29 cellular contexts compared by ENCODE assay signal in genomic region chr4:20262221-20262620, GRCh38. TPM values are rescaled to one million over a fixed set of nuclear protein-coding genes. Genes with fewer than 3 reads are reported as not detected.
"Had no signal": no experiment of that assay in that cellular context is flagged by ENCODE, and none has a peak within 500 bp of the region (broad histone marks: within the 10 kb centered on the region; RNA-seq: fewer than 3 reads in every experiment).

No MANE protein-coding gene starts in this region.

- ATAC-seq: naive thymus-derived CD8-positive, alpha-beta T cell; natural killer cell treated with Interleukin-12 subunit alpha and Interleukin-12 subunit beta and Interleukin-15 and Interleukin-18, amount 100 ng/mL, for 72 hours; psoas muscle; right cardiac atrium; right lobe of liver; stimulated activated effector memory CD8-positive, alpha-beta T cell treated with anti-CD3 and anti-CD28 coated beads, Interleukin-12 subunit alpha, Interleukin-12 subunit beta, amount 100 ng/mL, for 72 hours; stimulated activated naive B cell treated with anti-CD40 and anti-IgM and Interleukin-4, amounts not matched to agents 10 μg/mL and 1 μg/mL and 100 μg/mL, for 72 hours had no signal

- H3K4me3 Mint-ChIP-seq: naive thymus-derived CD8-positive, alpha-beta T cell; natural killer cell treated with Interleukin-12 subunit alpha and Interleukin-12 subunit beta and Interleukin-15 and Interleukin-18, amount 100 ng/mL, for 72 hours; nephron progenitor cell; neural crest cell; stimulated activated effector memory CD8-positive, alpha-beta T cell treated with anti-CD3 and anti-CD28 coated beads, Interleukin-12 subunit alpha, Interleukin-12 subunit beta, amount 100 ng/mL, for 72 hours; stimulated activated naive B cell treated with anti-CD40 and anti-IgM and Interleukin-4, amounts not matched to agents 10 μg/mL and 1 μg/mL and 100 μg/mL, for 72 hours; stimulated activated naive CD8-positive, alpha-beta T cell treated with anti-CD3 and anti-CD28 coated beads, Interleukin-15, Interleukin-2, amounts not matched to agents 100 ng/mL and 50 ng/mL, for 24 hours had no signal

- H3K27me3 ChIP-seq: ovary, right lobe of liver, stomach, thyroid gland, tibial nerve, upper lobe of left lung, vagina had no signal

- H3K4me1 ChIP-seq: parathyroid adenoma, psoas muscle, right lobe of liver, upper lobe of left lung, vagina had no signal

- H3K79me2 ChIP-seq: parathyroid adenoma had no signal

- H3K27ac ChIP-seq: neutrophil, ovary, parathyroid adenoma, psoas muscle, right lobe of liver, sigmoid colon, stomach, thoracic aorta, thyroid gland, tibial nerve, upper lobe of left lung, vagina had no signal

- H3K36me3 Mint-ChIP-seq: naive thymus-derived CD8-positive, alpha-beta T cell; natural killer cell treated with Interleukin-12 subunit alpha and Interleukin-12 subunit beta and Interleukin-15 and Interleukin-18, amount 100 ng/mL, for 72 hours; stimulated activated effector memory CD8-positive, alpha-beta T cell treated with anti-CD3 and anti-CD28 coated beads, Interleukin-12 subunit alpha, Interleukin-12 subunit beta, amount 100 ng/mL, for 72 hours; stimulated activated naive B cell treated with anti-CD40 and anti-IgM and Interleukin-4, amounts not matched to agents 10 μg/mL and 1 μg/mL and 100 μg/mL, for 72 hours had no signal

- H3K36me3 ChIP-seq: neutrophil, ovary, right lobe of liver, sigmoid colon, stomach, thoracic aorta, thyroid gland, tibial nerve, upper lobe of left lung, vagina had no signal

- H3K9me3 Mint-ChIP-seq: nephron progenitor cell; neural crest cell; stimulated activated naive B cell treated with anti-CD40 and anti-IgM and Interleukin-4, amounts not matched to agents 10 μg/mL and 1 μg/mL and 100 μg/mL, for 72 hours; stimulated activated naive CD8-positive, alpha-beta T cell treated with anti-CD3 and anti-CD28 coated beads, Interleukin-15, Interleukin-2, amounts not matched to agents 100 ng/mL and 50 ng/mL, for 24 hours had no signal

- H3K9me3 ChIP-seq: neutrophil, ovary, psoas muscle, right lobe of liver, sigmoid colon, stomach, thoracic aorta, thyroid gland, tibial nerve, upper lobe of left lung, vagina had no signal

- DNase-seq: naive thymus-derived CD8-positive, alpha-beta T cell; nephron progenitor cell; nucleus accumbens; ovary; posterior cingulate gyrus; psoas muscle; right cardiac atrium; right lobe of liver; sigmoid colon; small intestine; stimulated activated CD4-positive, alpha-beta T cell treated with anti-CD3 and anti-CD28 coated beads, Interleukin-15, amount 100 ng/mL, for 24 hours; stimulated activated CD4-positive, alpha-beta T cell treated with anti-CD3 and anti-CD28 coated beads, Interleukin-2, amount 100 ng/mL, for 24 hours; stimulated activated CD4-positive, alpha-beta T cell treated with anti-CD3 and anti-CD28 coated beads, Interleukin-2, amount 100 ng/mL, for 48 hours; stimulated activated CD4-positive, alpha-beta T cell treated with anti-CD3 and anti-CD28 coated beads, Interleukin-4, amount 100 ng/mL, for 24 hours; stimulated activated naive B cell treated with anti-CD40 and anti-IgM and Interleukin-4, amounts not matched to agents 10 μg/mL and 1 μg/mL and 100 μg/mL, for 72 hours; stimulated activated naive CD4-positive, alpha-beta T cell treated with Interleukin-2 at 50 U/mL for 16 hours; stomach; thyroid gland; upper lobe of left lung had no signal

- H3K27me3 Mint-ChIP-seq: natural killer cell treated with Interleukin-12 subunit alpha and Interleukin-12 subunit beta and Interleukin-15 and Interleukin-18, amount 100 ng/mL, for 72 hours had no signal

- H3K9ac ChIP-seq: parathyroid adenoma had no signal

- H3K4me1 Mint-ChIP-seq: naive thymus-derived CD8-positive, alpha-beta T cell; neural crest cell; stimulated activated effector memory CD8-positive, alpha-beta T cell treated with anti-CD3 and anti-CD28 coated beads, Interleukin-12 subunit alpha, Interleukin-12 subunit beta, amount 100 ng/mL, for 72 hours; stimulated activated naive B cell treated with anti-CD40 and anti-IgM and Interleukin-4, amounts not matched to agents 10 μg/mL and 1 μg/mL and 100 μg/mL, for 72 hours had no signal

- H3K27ac Mint-ChIP-seq: naive thymus-derived CD8-positive, alpha-beta T cell; natural killer cell treated with Interleukin-12 subunit alpha and Interleukin-12 subunit beta and Interleukin-15 and Interleukin-18, amount 100 ng/mL, for 72 hours; nephron progenitor cell; progenitor cell of endocrine pancreas; stimulated activated effector memory CD8-positive, alpha-beta T cell treated with anti-CD3 and anti-CD28 coated beads, Interleukin-12 subunit alpha, Interleukin-12 subunit beta, amount 100 ng/mL, for 72 hours; stimulated activated naive B cell treated with anti-CD40 and anti-IgM and Interleukin-4, amounts not matched to agents 10 μg/mL and 1 μg/mL and 100 μg/mL, for 72 hours; stimulated activated naive CD8-positive, alpha-beta T cell treated with anti-CD3 and anti-CD28 coated beads, Interleukin-15, Interleukin-2, amounts not matched to agents 100 ng/mL and 50 ng/mL, for 24 hours had no signal

- H3K4me3 ChIP-seq: ovary, psoas muscle, right lobe of liver, sigmoid colon, stomach, thoracic aorta, thyroid gland, tibial nerve, upper lobe of left lung, vagina had no signal

- H2AFZ ChIP-seq: parathyroid adenoma had no signal

RNA-seq across cellular contexts. Expression of gene SLIT2, which starts 10.5 kb away (rescaled TPM):
- total RNA-seq: naive thymus-derived CD8-positive, alpha-beta T cell; natural killer cell treated with Interleukin-12 subunit alpha and Interleukin-12 subunit beta and Interleukin-15 and Interleukin-18, amount 100 ng/mL, for 72 hours had no signal
